In the genomic region with DNA sequence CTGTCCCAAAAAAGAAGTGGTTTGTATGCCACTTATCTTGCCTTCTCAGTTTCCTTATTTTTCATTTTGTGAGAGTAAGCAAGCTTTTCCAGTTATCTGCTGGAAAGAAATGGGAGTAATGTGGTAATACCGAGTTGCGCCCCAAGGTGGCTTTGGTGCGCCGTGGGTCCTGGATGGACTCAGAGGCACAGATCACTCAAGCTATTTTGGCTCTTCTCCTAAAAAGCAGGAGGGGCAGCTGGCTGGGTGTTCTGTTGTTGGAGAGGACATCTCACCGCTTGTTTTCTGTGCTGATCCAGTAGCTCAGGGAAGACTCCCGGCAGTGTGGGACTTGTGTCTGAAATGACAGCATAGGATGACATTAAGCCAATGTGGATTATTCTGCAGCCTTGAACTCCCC, we compare ENCODE assay signal across 10 cellular contexts. TPM values are rescaled to one million over a fixed set of nuclear protein-coding genes. Genes with fewer than 3 reads are reported as not detected.
DNase-seq lines count a peak whose midpoint lies in the region; ATAC-seq, FAIRE-seq and TF ChIP-seq lines count a peak whose summit lies in the region.
"Had no signal": no experiment of that assay in that cellular context is flagged by ENCODE, and none has a peak within 500 bp of the region (broad histone marks: within the 10 kb centered on the region; RNA-seq: fewer than 3 reads in every experiment).

No MANE protein-coding gene starts in this region.

- H3K4me1 ChIP-seq in heart right ventricle = peaks cover 0 to 26% (median 8%) of the 10 kb centered on the region in 9 donors

- peak; percentile 42 for DNase-seq in MV-4-11 (lab: John Stamatoyannopoulos, UW)
- peak; percentile 55 for DNase-seq in activated T-cell treated with anti-CD3 and anti-CD28 coated beads, Interleukin-2, amount 50 U/mL, for 24 hours
- DNase-seq in heart right ventricle = peak; percentile 38 to 54
- peak; percentile 33 for DNase-seq in stimulated activated CD8-positive, alpha-beta memory T cell treated with anti-CD3 and anti-CD28 coated beads, Interleukin-15, amount 100 ng/mL, for 1 hour (ENCODE audit: low read depth)
- DNase-seq in DMS153 treated with DMSO at 0.1 percent for 48 hours (lab: John Stamatoyannopoulos, UW; ENCODE audit: unreplicated experiment) = no peak
- no peak for DNase-seq in globus pallidus (ENCODE audit: low spot score)
- no peak for DNase-seq in ecto neural progenitor cell (ENCODE audit: low spot score)
- DNase-seq: naive B cell had no signal

- no peaks in the 10 kb centered on the region for H3K27me3 Mint-ChIP-seq in activated T-cell treated with anti-CD3 and anti-CD28 coated beads, Interleukin-2, amount 50 U/mL, for 24 hours
- H3K27me3 Mint-ChIP-seq: naive B cell had no signal

- H3K27ac ChIP-seq in heart right ventricle = peak overlapping the region in 1 of 10 donors; percentile 21

- no peaks in the 10 kb centered on the region for H3K27me3 ChIP-seq in heart right ventricle

- no peak overlapping the region for H3K4me3 Mint-ChIP-seq in activated T-cell treated with anti-CD3 and anti-CD28 coated beads, Interleukin-2, amount 50 U/mL, for 24 hours

- no peaks in the 10 kb centered on the region for H3K9me3 Mint-ChIP-seq in activated T-cell treated with anti-CD3 and anti-CD28 coated beads, Interleukin-2, amount 50 U/mL, for 24 hours

- H3K27ac Mint-ChIP-seq in activated T-cell treated with anti-CD3 and anti-CD28 coated beads, Interleukin-2, amount 50 U/mL, for 24 hours = peak overlapping the region; percentile 59

- H3K9me3 ChIP-seq in heart right ventricle = peaks cover 0 to 8% (median 0%) of the 10 kb centered on the region in 11 donors

- peaks cover 0 to 100% (median 31%) of the 10 kb centered on the region in 9 donors for H3K36me3 ChIP-seq in heart right ventricle

- intact Hi-C loops in heart right ventricle (cut with DNase I) = loop anchor here in 2 of 10 donors (5.0 to 10.0 kb wide), 2 partner anchors 35 to 52 kb away; a partner anchor contains a TSS

- peak; percentile 68 to 91 (median 80) for ATAC-seq in heart right ventricle

- peak; percentile 40 for FAIRE-seq in G401.6 (lab: Jason Lieb, UNC)

- H3K4me3 ChIP-seq in heart right ventricle = no peak overlapping the region

- H3K4me1 Mint-ChIP-seq in activated T-cell treated with anti-CD3 and anti-CD28 coated beads, Interleukin-2, amount 50 U/mL, for 24 hours (ENCODE audit: low read depth) = peaks cover 40% of the 10 kb centered on the region

- peak; percentile 16 to 60 (median 53) for TF ChIP-seq CTCF in heart right ventricle (IDR thresholded peaks at IDR 0.05)

- H3K36me3 Mint-ChIP-seq in activated T-cell treated with anti-CD3 and anti-CD28 coated beads, Interleukin-2, amount 50 U/mL, for 24 hours (ENCODE audit: low read depth) = peaks cover 93% of the 10 kb centered on the region

- WGBS in heart right ventricle, 2 donors = 37 to 43% methylated on average over 6 of the region's 6 CpGs

RNA-seq across cellular contexts. Expression of a gene that starts 16.4 kb away (rescaled TPM):
- 10 to 100 TPM in 9 of 10 donors, 1 to 10 TPM in 1; 7.1 to 14.7 (median 11.3) TPM for total RNA-seq in heart right ventricle
- polyA plus RNA-seq in heart right ventricle = 10 to 100 TPM; 14.8 to 28.2 TPM

RNA-seq across cellular contexts. Expression of a gene that starts 20.8 kb away (rescaled TPM):
- total RNA-seq in heart right ventricle = 10 to 100 TPM in 1 of 10 donors, 1 to 10 TPM in 9; 1.7 to 11.6 (median 3.7) TPM
- 1 to 10 TPM; 2.0 to 5.8 TPM for polyA plus RNA-seq in heart right ventricle

RNA-seq across cellular contexts. Expression of a gene that starts 52.1 kb away (rescaled TPM):
- 1 to 10 TPM; 4.4 to 8.6 (median 6.2) TPM for total RNA-seq in heart right ventricle
- polyA plus RNA-seq in heart right ventricle = 1 to 10 TPM; 7.9 TPM

RNA-seq across cellular contexts. Expression of a gene that starts 52.2 kb away (rescaled TPM):
- 10 to 100 TPM in 4 of 10 donors, 1 to 10 TPM in 6; 8.1 to 12.2 (median 9.5) TPM for total RNA-seq in heart right ventricle
- polyA plus RNA-seq in heart right ventricle = 10 to 100 TPM in 1 of 2 donors, 1 to 10 TPM in 1; 6.5 to 21.3 TPM

RNA-seq across cellular contexts. Expression of a gene that starts 56.3 kb away (rescaled TPM):
- not detected for total RNA-seq in heart right ventricle
- polyA plus RNA-seq in heart right ventricle = under 1 TPM; 0.03 to 0.29 TPM
- total RNA-seq: T-helper 2 cell treated with Interferon-gamma antibody and Interleukin-4, amounts not matched to agents 100 ng/mL and 5 ng/mL, for 36 hours had no signal

Comparison
In these comparisons a context has a peak if more than half of its experiments do, and no peak if none do; other contexts are left out.
1. DNase-seq: peak in MV-4-11 (single experiment), activated T-cell treated with anti-CD3 and anti-CD28 coated beads, Interleukin-2, amount 50 U/mL, for 24 hours (single experiment), heart right ventricle (2 of 2) and stimulated activated CD8-positive, alpha-beta memory T cell treated with anti-CD3 and anti-CD28 coated beads, Interleukin-15, amount 100 ng/mL, for 1 hour (single experiment); none in DMS153 treated with DMSO at 0.1 percent for 48 hours (single experiment), globus pallidus (single experiment) and ecto neural progenitor cell (single experiment).